ENCODE assay signal across 9 cellular contexts in the genomic region with DNA sequence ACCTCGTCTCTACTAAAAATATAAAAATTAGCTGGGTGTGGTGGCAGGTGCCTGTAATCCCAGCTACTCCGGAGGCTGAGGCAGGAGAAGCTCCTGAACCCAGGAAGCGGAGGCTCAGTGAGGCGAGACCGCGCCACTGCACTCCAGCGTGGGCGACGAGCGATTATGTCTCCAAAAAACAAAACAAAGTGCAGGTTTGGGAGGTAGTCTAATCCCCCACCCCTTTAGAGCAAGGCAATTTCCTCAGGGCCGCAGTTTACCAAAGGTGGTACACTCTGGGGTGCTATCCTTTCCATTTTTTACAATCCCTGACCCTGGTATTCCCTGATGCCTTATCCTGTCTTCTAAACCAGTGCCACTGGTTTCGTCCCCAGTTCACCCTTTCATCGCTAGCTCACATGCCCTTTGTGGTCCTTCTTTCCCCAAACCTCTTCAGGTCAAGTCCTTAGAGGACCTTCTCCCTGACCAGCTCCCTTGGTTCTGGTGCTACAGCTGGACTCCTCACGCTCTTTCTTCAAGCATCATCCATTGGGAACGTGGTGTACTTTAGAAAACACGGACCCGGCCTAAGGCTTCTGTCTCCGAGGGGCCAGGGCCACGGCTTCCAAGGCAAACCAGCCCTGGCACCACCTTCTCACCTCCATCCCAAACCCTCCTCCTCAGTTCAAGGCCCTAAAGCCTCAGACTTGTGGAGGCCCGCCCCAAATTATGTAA. TPM values are rescaled to one million over a fixed set of nuclear protein-coding genes. Genes with fewer than 3 reads are reported as not detected.
DNase-seq lines count a peak whose midpoint lies in the region; ATAC-seq, FAIRE-seq and TF ChIP-seq lines count a peak whose summit lies in the region.
"Had no signal": no experiment of that assay in that cellular context is flagged by ENCODE, and none has a peak within 500 bp of the region (broad histone marks: within the 10 kb centered on the region; RNA-seq: fewer than 3 reads in every experiment).

No MANE protein-coding gene starts in this region.

- no peaks in the 10 kb centered on the region for H3K27me3 Mint-ChIP-seq in type B pancreatic cell

- peak; percentile 2; the same call in 1 of the 3 replicates for ATAC-seq in HepG2

- intact Hi-C loops in HepG2 (cut with micrococcal nuclease; ENCODE audit: unreplicated experiment) = loop anchor here (5.0 kb wide), 1 partner anchor 52 kb away; a partner anchor contains a TSS

- peak overlapping the region; percentile 94 for H3K27ac Mint-ChIP-seq in type B pancreatic cell

- in situ Hi-C loops in astrocyte of the spinal cord (cut with HindIII; ENCODE audit: low sequenced_read_pairs) = no loop called here
- in situ Hi-C loops in HepG2 (cut with HindIII; ENCODE audit: extremely low pct_ligation_motif_present, low pct_unique_long_range_greater_than_20kb) = loop anchor here (5.0 kb wide), 1 partner anchor 52 kb away; a partner anchor contains a TSS

- H3K79me2 ChIP-seq in HepG2 (ENCODE audit: insufficient read depth, low read length) = peaks cover 48% of the 10 kb centered on the region

- WGBS in HepG2 (ENCODE audit: low lambda C conversion rate) = 61% methylated on average over 19 of the region's 20 CpGs

- H3K27me3 ChIP-seq in BJ (ENCODE audit: control insufficient read depth, insufficient read depth, low read length) (no peaks in the 10 kb centered on the region), HL-60 (ENCODE audit: insufficient read depth, poor library complexity, severe bottlenecking) (no peaks in the 10 kb centered on the region), HepG2 (ENCODE audit: control insufficient read depth in 1 of 2, insufficient read depth in 2 of 2, low read length in 2 of 2) (no peaks in the 10 kb centered on the region; a peak in 1 of 5 replicates)

- TF ChIP-seq RAD21 in HepG2 (CRISPR knock-in tag; IDR thresholded peaks at IDR 0.05) = no peak

- CTCF ChIA-PET in BJ (lab: Yijun Ruan, JAX) = interaction anchor here (0.9 to 1.0 kb wide), 4 partner anchors 10 to 66 kb away, joined by 3 to 4 read pairs (median 4); no protein-coding TSS in a partner anchor
- CTCF ChIA-PET in HepG2 (lab: Yijun Ruan, JAX; ENCODE audit: low intra/inter-chr PET ratio, low total read pairs) = interaction anchor here (0.5 kb wide), 1 partner anchor 66 kb away, joined by 3 read pairs; no protein-coding TSS in a partner anchor

- peaks cover 47% of the 10 kb centered on the region for H3K4me1 Mint-ChIP-seq in type B pancreatic cell (ENCODE audit: unreplicated experiment)

- H3K9ac ChIP-seq in HepG2 (ENCODE audit: insufficient read depth, low read depth, low read length) = peak overlapping the region; percentile 78

- no peak for TF ChIP-seq POLR2A in HepG2 (IDR thresholded peaks at IDR 0.05; ENCODE audit: insufficient read depth in 1 of 2, low read depth in 2 of 2, low read length in 2 of 2)

- H3K27ac ChIP-seq in HL-60 (replicated peaks) (peak overlapping the region; percentile 77), HepG2 (ENCODE audit: extremely low read length, insufficient read depth, low read length) (peak overlapping the region; percentile 68)

- TF ChIP-seq EP300 in HepG2 (IDR thresholded peaks at IDR 0.05; ENCODE audit: low read depth in 2 of 2, low read length in 2 of 2) = no peak
- TF ChIP-seq EP300 in HepG2 (CRISPR knock-in tag; IDR thresholded peaks at IDR 0.05; ENCODE audit: borderline replicate concordance) = no peak

- H3K36me3 ChIP-seq in BJ (ENCODE audit: control insufficient read depth, insufficient read depth, low read length) = no peaks in the 10 kb centered on the region; the same call in 1 of the 2 replicates
- H3K36me3 ChIP-seq in HepG2 (replicated peaks in 1 of 2; ENCODE audit: control insufficient read depth in 1 of 2, insufficient read depth in 2 of 2, low read length in 2 of 2) = peaks cover 0 to 5% of the 10 kb centered on the region in 2 experiments; a peak in 2 of 5 replicates

- POLR2A ChIA-PET in BJ (lab: Charles Lee) (interaction anchor here (1.0 to 1.4 kb wide), 2 partner anchors 42 to 48 kb away, joined by 3 to 4 read pairs; no protein-coding TSS in a partner anchor), HepG2 (lab: Yijun Ruan, JAX) (interaction anchor here (1.0 to 2.6 kb wide), 12 partner anchors 10 to 59 kb away, joined by 4 to 46 read pairs (median 8); a partner anchor contains a TSS)

- H3K9me3 ChIP-seq in HepG2 (ENCODE audit: low read length) = no peaks in the 10 kb centered on the region

- no peaks in the 10 kb centered on the region for H3K9me3 Mint-ChIP-seq in type B pancreatic cell

- peaks cover 11% of the 10 kb centered on the region for H3K36me3 Mint-ChIP-seq in type B pancreatic cell

- TSS peak; percentile 68 for BruUV-seq in HepG2 (replicated peaks; lab: Mats Ljungman, UMichigan)

- H4K20me1 ChIP-seq in HepG2 (ENCODE audit: insufficient read depth, low read length) = 0 out of 2 replicates have a peak, but pooled peaks cover 4% of the 10 kb centered on the region

- H3K4me2 ChIP-seq in HepG2 (ENCODE audit: low read depth, low read length) = peak overlapping the region; percentile 83

- TF ChIP-seq CTCF in BJ (IDR thresholded peaks at IDR 0.05; ENCODE audit: insufficient read depth, low read depth, low read length) (no peak), HL-60 (IDR thresholded peaks at IDR 0.05; ENCODE audit: insufficient read depth, low read length) (no peak), astrocyte of the spinal cord (IDR thresholded peaks at IDR 0.05; ENCODE audit: low read depth, low read length) (no peak), HepG2 (CRISPR knock-in tag; IDR thresholded peaks at IDR 0.05) (no peak), type B pancreatic cell (conservative IDR thresholded peaks at IDR 0.05) (no peak)

- DNase-seq in BJ (ENCODE audit: low read depth) (no peak), HL-60 (ENCODE audit: low read depth in 1 of 2, low spot score in 1 of 2) (no peak), astrocyte of the spinal cord (ENCODE audit: low read depth, low spot score) (peak; percentile 19), HepG2 (ENCODE audit: low spot score) (no peak), type B pancreatic cell (ENCODE audit: extremely low spot score, unreplicated experiment) (no peak), NCI-H1436 (lab: John Stamatoyannopoulos, UW) (no peak)
- no peak for DNase-seq in stimulated activated naive CD4-positive, alpha-beta T cell treated with Interleukin-2 at 50 U/mL for 16 hours (lab: John Stamatoyannopoulos, UW)
- DNase-seq in stimulated activated CD8-positive, alpha-beta memory T cell treated with anti-CD3 and anti-CD28 coated beads, Interleukin-4, amount 100 ng/mL, for 48 hours = no peak

- peak overlapping the region; percentile 95 for H3K4me3 Mint-ChIP-seq in type B pancreatic cell

- FAIRE-seq in HepG2 (lab: Jason Lieb, UNC) = no peak

- peak overlapping the region; percentile 98 for H3K4me3 ChIP-seq in BJ (ENCODE audit: low read depth, low read length)
- peak overlapping the region; percentile 92 for H3K4me3 ChIP-seq in HL-60 (replicated peaks; ENCODE audit: insufficient read depth, low read length)
- H3K4me3 ChIP-seq in astrocyte of the spinal cord (ENCODE audit: low read depth, low read length) = peak overlapping the region; percentile 77
- peak overlapping the region; percentile 84 to 99 (median 98) for H3K4me3 ChIP-seq in HepG2 (replicated peaks in 1 of 3; ENCODE audit: insufficient read depth in 1 of 3, low read depth in 2 of 3, low read length in 3 of 3)

- no peak overlapping the region for H2AFZ ChIP-seq in HepG2 (ENCODE audit: low read length)

- peaks cover 59% of the 10 kb centered on the region for H3K4me1 ChIP-seq in HepG2 (ENCODE audit: insufficient read depth, low read length)

RNA-seq across cellular contexts. Expression of a gene that starts 0.9 kb away (rescaled TPM):
- polyA plus RNA-seq in BJ (2011; rRNA removed) (12.8 and 38.3 TPM in 2 replicates), HepG2 (2011; rRNA removed) (12.7 and 19.7 TPM in 2 replicates)
- 2.2 and 3.0 TPM in 2 replicates for polyA minus RNA-seq in BJ (2011; rRNA and poly(A)+ RNA removed)
- total RNA-seq in HepG2 (2016; rRNA removed; fragmentation: Illumina TruSeq; extraction: Trizol) (48.0 and 52.8 TPM in 2 replicates), type B pancreatic cell (ENCODE audit: low replicate concordance) (21.2 and 41.2 TPM in 2 replicates)
- total RNA-seq in HepG2 (2016; cell fraction: cytosol; rRNA removed; fragmentation: Illumina TruSeq; extraction: Trizol; ENCODE audit: low read depth) = 24.1 and 25.2 TPM in 2 replicates
- total RNA-seq in HepG2 (2016; cell fraction: insoluble cytoplasmic fraction; rRNA removed; fragmentation: Illumina TruSeq; extraction: Trizol) = 51.0 and 53.3 TPM in 2 replicates
- 25.7 and 27.9 TPM in 2 replicates for total RNA-seq in HepG2 (2016; cell fraction: membrane; rRNA removed; fragmentation: Illumina TruSeq; extraction: Trizol)
- 33.4 and 40.9 TPM in 2 replicates for total RNA-seq in HepG2 (2016; cell fraction: nucleus; rRNA removed; fragmentation: Illumina TruSeq; extraction: Trizol)
- polyA plus RNA-seq in HepG2 (2011; cell fraction: cytosol; rRNA removed) = 6.7 and 7.6 TPM in 2 replicates
- polyA plus RNA-seq in HepG2 (2011; cell fraction: nucleus; rRNA removed) = 9.1 and 12.2 TPM in 2 replicates
- 14.1 and 30.4 TPM in 2 replicates for polyA plus RNA-seq in HepG2 (2012)
- 34.6 and 42.0 TPM in 2 replicates for polyA plus RNA-seq in HepG2 (2016; cell fraction: cytosol; fragmentation: Illumina TruSeq; extraction: Trizol; ENCODE audit: low read depth)
- polyA plus RNA-seq in HepG2 (2016; cell fraction: insoluble cytoplasmic fraction; fragmentation: Illumina TruSeq; extraction: Trizol; ENCODE audit: low read depth) = 68.1 and 73.1 TPM in 2 replicates
- polyA plus RNA-seq in HepG2 (2016; cell fraction: membrane; fragmentation: Illumina TruSeq; extraction: Trizol; ENCODE audit: low read depth) = 29.4 and 29.9 TPM in 2 replicates
- polyA plus RNA-seq in HepG2 (2016; cell fraction: nucleus; fragmentation: Illumina TruSeq; extraction: Trizol; ENCODE audit: insufficient read depth, low read depth) = 50.9 and 56.0 TPM in 2 replicates
- 0.70 and 3.3 TPM in 2 replicates for polyA minus RNA-seq in HepG2 (2011; rRNA and poly(A)+ RNA removed; ENCODE audit: low replicate concordance)
- polyA minus RNA-seq in HepG2 (2011; cell fraction: cytosol; rRNA and poly(A)+ RNA removed) = 3.1 and 3.6 TPM in 2 replicates
- polyA minus RNA-seq in HepG2 (2011; cell fraction: nucleus; rRNA and poly(A)+ RNA removed) = 30.0 and 36.9 TPM in 2 replicates

RNA-seq across cellular contexts. Expression of a gene that starts 1.5 kb away (rescaled TPM):
- 52.9 and 54.6 TPM in 2 replicates for polyA plus RNA-seq in BJ (2011; rRNA removed)
- polyA minus RNA-seq in BJ (2011; rRNA and poly(A)+ RNA removed) = 16.2 and 27.7 TPM in 2 replicates
- total RNA-seq in HepG2 (2016; rRNA removed; fragmentation: Illumina TruSeq; extraction: Trizol) = 43.6 and 55.1 TPM in 2 replicates
- total RNA-seq in HepG2 (2016; cell fraction: cytosol; rRNA removed; fragmentation: Illumina TruSeq; extraction: Trizol; ENCODE audit: low read depth) = 14.7 and 15.5 TPM in 2 replicates
- 40.9 and 54.9 TPM in 2 replicates for total RNA-seq in HepG2 (2016; cell fraction: insoluble cytoplasmic fraction; rRNA removed; fragmentation: Illumina TruSeq; extraction: Trizol)
- total RNA-seq in HepG2 (2016; cell fraction: membrane; rRNA removed; fragmentation: Illumina TruSeq; extraction: Trizol) = 28.8 and 31.5 TPM in 2 replicates
- 19.6 and 22.9 TPM in 2 replicates for total RNA-seq in HepG2 (2016; cell fraction: nucleus; rRNA removed; fragmentation: Illumina TruSeq; extraction: Trizol)
- polyA plus RNA-seq in HepG2 (2011; rRNA removed) = 27.2 and 30.6 TPM in 2 replicates
- 23.7 and 24.0 TPM in 2 replicates for polyA plus RNA-seq in HepG2 (2011; cell fraction: cytosol; rRNA removed)
- polyA plus RNA-seq in HepG2 (2011; cell fraction: nucleus; rRNA removed) = 13.2 and 13.6 TPM in 2 replicates
- 30.5 and 31.4 TPM in 2 replicates for polyA plus RNA-seq in HepG2 (2012)
- 14.5 and 16.9 TPM in 2 replicates for polyA plus RNA-seq in HepG2 (2016; cell fraction: cytosol; fragmentation: Illumina TruSeq; extraction: Trizol; ENCODE audit: low read depth)
- polyA plus RNA-seq in HepG2 (2016; cell fraction: insoluble cytoplasmic fraction; fragmentation: Illumina TruSeq; extraction: Trizol; ENCODE audit: low read depth) = 56.4 and 59.0 TPM in 2 replicates
- polyA plus RNA-seq in HepG2 (2016; cell fraction: membrane; fragmentation: Illumina TruSeq; extraction: Trizol; ENCODE audit: low read depth) = 20.2 and 21.5 TPM in 2 replicates
- 33.1 and 36.6 TPM in 2 replicates for polyA plus RNA-seq in HepG2 (2016; cell fraction: nucleus; fragmentation: Illumina TruSeq; extraction: Trizol; ENCODE audit: insufficient read depth, low read depth)
- polyA minus RNA-seq in HepG2 (2011; rRNA and poly(A)+ RNA removed; ENCODE audit: low replicate concordance) = 18.6 and 20.1 TPM in 2 replicates
- 18.0 and 23.7 TPM in 2 replicates for polyA minus RNA-seq in HepG2 (2011; cell fraction: cytosol; rRNA and poly(A)+ RNA removed)
- 8.9 and 14.4 TPM in 2 replicates for polyA minus RNA-seq in HepG2 (2011; cell fraction: nucleus; rRNA and poly(A)+ RNA removed)
- 50.1 and 52.9 TPM in 2 replicates for total RNA-seq in type B pancreatic cell (ENCODE audit: low replicate concordance)

RNA-seq across cellular contexts. Expression of a gene that starts 50.6 kb away (rescaled TPM):
- polyA plus RNA-seq in BJ (2011; rRNA removed) = not detected in 2 replicates
- polyA minus RNA-seq in BJ (2011; rRNA and poly(A)+ RNA removed) = not detected in 2 replicates
- 31.1 and 45.6 TPM in 2 replicates for total RNA-seq in HepG2 (2016; rRNA removed; fragmentation: Illumina TruSeq; extraction: Trizol)
- total RNA-seq in HepG2 (2016; cell fraction: cytosol; rRNA removed; fragmentation: Illumina TruSeq; extraction: Trizol; ENCODE audit: low read depth) = 6.5 and 7.5 TPM in 2 replicates
- 32.5 and 46.6 TPM in 2 replicates for total RNA-seq in HepG2 (2016; cell fraction: insoluble cytoplasmic fraction; rRNA removed; fragmentation: Illumina TruSeq; extraction: Trizol)
- total RNA-seq in HepG2 (2016; cell fraction: membrane; rRNA removed; fragmentation: Illumina TruSeq; extraction: Trizol) = 19.8 and 20.1 TPM in 2 replicates
- 40.7 and 43.4 TPM in 2 replicates for total RNA-seq in HepG2 (2016; cell fraction: nucleus; rRNA removed; fragmentation: Illumina TruSeq; extraction: Trizol)
- polyA plus RNA-seq in HepG2 (2011; rRNA removed) = 13.5 and 16.3 TPM in 2 replicates
- 11.0 and 14.6 TPM in 2 replicates for polyA plus RNA-seq in HepG2 (2011; cell fraction: cytosol; rRNA removed)
- polyA plus RNA-seq in HepG2 (2011; cell fraction: nucleus; rRNA removed) = 6.9 and 7.0 TPM in 2 replicates
- polyA plus RNA-seq in HepG2 (2012) = 8.0 and 13.8 TPM in 2 replicates
- polyA plus RNA-seq in HepG2 (2016; cell fraction: cytosol; fragmentation: Illumina TruSeq; extraction: Trizol; ENCODE audit: low read depth) = 4.3 and 4.9 TPM in 2 replicates
- 27.2 and 29.7 TPM in 2 replicates for polyA plus RNA-seq in HepG2 (2016; cell fraction: insoluble cytoplasmic fraction; fragmentation: Illumina TruSeq; extraction: Trizol; ENCODE audit: low read depth)
- 9.8 and 10.5 TPM in 2 replicates for polyA plus RNA-seq in HepG2 (2016; cell fraction: membrane; fragmentation: Illumina TruSeq; extraction: Trizol; ENCODE audit: low read depth)
- polyA plus RNA-seq in HepG2 (2016; cell fraction: nucleus; fragmentation: Illumina TruSeq; extraction: Trizol; ENCODE audit: insufficient read depth, low read depth) = 59.0 and 63.1 TPM in 2 replicates
- 20.1 TPM in 1 of 2 replicates, not detected in the other for polyA minus RNA-seq in HepG2 (2011; rRNA and poly(A)+ RNA removed; ENCODE audit: low replicate concordance)
- 7.8 and 8.1 TPM in 2 replicates for polyA minus RNA-seq in HepG2 (2011; cell fraction: cytosol; rRNA and poly(A)+ RNA removed)
- 13.6 and 13.8 TPM in 2 replicates for polyA minus RNA-seq in HepG2 (2011; cell fraction: nucleus; rRNA and poly(A)+ RNA removed)
- 4.1 and 6.0 TPM in 2 replicates for total RNA-seq in type B pancreatic cell (ENCODE audit: low replicate concordance)
- total RNA-seq: LHCN-M2 had no signal

RNA-seq across cellular contexts. Expression of a gene that starts 55.0 kb away (rescaled TPM):
- polyA plus RNA-seq in BJ (2011; rRNA removed) = 40.2 and 55.5 TPM in 2 replicates
- polyA minus RNA-seq in BJ (2011; rRNA and poly(A)+ RNA removed) = 16.6 and 22.7 TPM in 2 replicates
- total RNA-seq in HepG2 (2016; rRNA removed; fragmentation: Illumina TruSeq; extraction: Trizol) = 19.0 and 21.1 TPM in 2 replicates
- total RNA-seq in HepG2 (2016; cell fraction: cytosol; rRNA removed; fragmentation: Illumina TruSeq; extraction: Trizol; ENCODE audit: low read depth) = 7.5 and 9.3 TPM in 2 replicates
- total RNA-seq in HepG2 (2016; cell fraction: insoluble cytoplasmic fraction; rRNA removed; fragmentation: Illumina TruSeq; extraction: Trizol) = 18.1 and 18.6 TPM in 2 replicates
- total RNA-seq in HepG2 (2016; cell fraction: membrane; rRNA removed; fragmentation: Illumina TruSeq; extraction: Trizol) = 16.3 and 17.7 TPM in 2 replicates
- 17.0 and 19.0 TPM in 2 replicates for total RNA-seq in HepG2 (2016; cell fraction: nucleus; rRNA removed; fragmentation: Illumina TruSeq; extraction: Trizol)
- polyA plus RNA-seq in HepG2 (2011; rRNA removed) = 30.8 and 31.9 TPM in 2 replicates
- 23.5 and 33.7 TPM in 2 replicates for polyA plus RNA-seq in HepG2 (2011; cell fraction: cytosol; rRNA removed)
- 13.9 and 16.7 TPM in 2 replicates for polyA plus RNA-seq in HepG2 (2011; cell fraction: nucleus; rRNA removed)
- 13.4 and 20.3 TPM in 2 replicates for polyA plus RNA-seq in HepG2 (2012)
- 7.9 and 13.0 TPM in 2 replicates for polyA plus RNA-seq in HepG2 (2016; cell fraction: cytosol; fragmentation: Illumina TruSeq; extraction: Trizol; ENCODE audit: low read depth)
- polyA plus RNA-seq in HepG2 (2016; cell fraction: insoluble cytoplasmic fraction; fragmentation: Illumina TruSeq; extraction: Trizol; ENCODE audit: low read depth) = 20.3 and 20.4 TPM in 2 replicates
- polyA plus RNA-seq in HepG2 (2016; cell fraction: membrane; fragmentation: Illumina TruSeq; extraction: Trizol; ENCODE audit: low read depth) = 14.9 and 17.0 TPM in 2 replicates
- 24.4 and 26.4 TPM in 2 replicates for polyA plus RNA-seq in HepG2 (2016; cell fraction: nucleus; fragmentation: Illumina TruSeq; extraction: Trizol; ENCODE audit: insufficient read depth, low read depth)
- polyA minus RNA-seq in HepG2 (2011; rRNA and poly(A)+ RNA removed; ENCODE audit: low replicate concordance) = 26.9 and 28.2 TPM in 2 replicates
- 9.4 and 12.6 TPM in 2 replicates for polyA minus RNA-seq in HepG2 (2011; cell fraction: cytosol; rRNA and poly(A)+ RNA removed)
- 10.3 and 15.3 TPM in 2 replicates for polyA minus RNA-seq in HepG2 (2011; cell fraction: nucleus; rRNA and poly(A)+ RNA removed)
- 30.2 and 31.6 TPM in 2 replicates for total RNA-seq in type B pancreatic cell (ENCODE audit: low replicate concordance)
